ENCODE assay signal across 10 cellular contexts in genomic region chr15:89136818-89137772, GRCh38. TPM values are rescaled to one million over a fixed set of nuclear protein-coding genes. Genes with fewer than 3 reads are reported as not detected.
DNase-seq lines count a peak whose midpoint lies in the region; ATAC-seq and TF ChIP-seq lines count a peak whose summit lies in the region.
"Had no signal": no experiment of that assay in that cellular context is flagged by ENCODE, and none has a peak within 500 bp of the region (broad histone marks: within the 10 kb centered on the region; RNA-seq: fewer than 3 reads in every experiment).

No MANE protein-coding gene starts in this region.

- no peak for TF ChIP-seq CTCF in heart right ventricle (IDR thresholded peaks at IDR 0.05)
- TF ChIP-seq CTCF in RWPE1 (conservative IDR thresholded peaks at IDR 0.05; ENCODE audit: low read depth) = no peak

- no peak overlapping the region for H3K27ac ChIP-seq in CD4-positive, CD25-positive, alpha-beta regulatory T cell (ENCODE audit: insufficient read depth, low read length, poor library complexity, severe bottlenecking)
- H3K27ac ChIP-seq in heart right ventricle = peak overlapping the region; percentile 51 to 88 (median 81)
- peak overlapping the region; percentile 2 for H3K27ac ChIP-seq in rectal smooth muscle tissue (ENCODE audit: low read depth, low read length)
- no peak overlapping the region for H3K27ac ChIP-seq in RWPE1

- peaks cover 27% of the 10 kb centered on the region for H3K36me3 Mint-ChIP-seq in CD4-positive, CD25-positive, alpha-beta regulatory T cell
- H3K36me3 Mint-ChIP-seq in activated naive CD8-positive, alpha-beta T cell treated with anti-CD3 and anti-CD28 coated beads, Interleukin-2, amount 50 U/mL, for 24 hours (ENCODE audit: low read depth) = peaks cover 17% of the 10 kb centered on the region

- H3K9ac ChIP-seq in rectal smooth muscle tissue (ENCODE audit: low read length) = no peak overlapping the region

- H3K4me3 Mint-ChIP-seq in CD4-positive, CD25-positive, alpha-beta regulatory T cell = no peak overlapping the region
- H3K4me3 Mint-ChIP-seq in activated naive CD8-positive, alpha-beta T cell treated with anti-CD3 and anti-CD28 coated beads, Interleukin-2, amount 50 U/mL, for 24 hours = no peak overlapping the region

- H3K9me3 ChIP-seq in CD4-positive, CD25-positive, alpha-beta regulatory T cell (ENCODE audit: control insufficient read depth in 2 of 2, low read length in 2 of 2) = no peaks in the 10 kb centered on the region
- no peaks in the 10 kb centered on the region for H3K9me3 ChIP-seq in heart right ventricle

- H3K36me3 ChIP-seq in CD4-positive, CD25-positive, alpha-beta regulatory T cell (ENCODE audit: control insufficient read depth, insufficient read depth, low read length) = peaks cover 10% of the 10 kb centered on the region
- H3K36me3 ChIP-seq in heart right ventricle (peaks cover 0 to 26% (median 0%) of the 10 kb centered on the region in 9 donors), rectal smooth muscle tissue (ENCODE audit: control insufficient read depth, insufficient read depth, low read length) (peaks cover 4% of the 10 kb centered on the region)

- ATAC-seq in CD4-positive, CD25-positive, alpha-beta regulatory T cell (ENCODE audit: low read depth in 2 of 2) = no peak
- ATAC-seq in activated naive CD8-positive, alpha-beta T cell treated with anti-CD3 and anti-CD28 coated beads, Interleukin-2, amount 50 U/mL, for 24 hours = peak; percentile 58
- peak; percentile 36 to 94 (median 84) for ATAC-seq in heart right ventricle

- H3K27me3 ChIP-seq in CD4-positive, CD25-positive, alpha-beta regulatory T cell (ENCODE audit: control insufficient read depth, insufficient read depth, low read length) = no peaks in the 10 kb centered on the region
- H3K27me3 ChIP-seq in heart right ventricle = no peaks in the 10 kb centered on the region
- no peaks in the 10 kb centered on the region for H3K27me3 ChIP-seq in rectal smooth muscle tissue (ENCODE audit: control insufficient read depth, insufficient read depth, low read length)

- H3K27ac Mint-ChIP-seq in CD4-positive, CD25-positive, alpha-beta regulatory T cell = peak overlapping the region; percentile 4 to 75 (median 16)
- H3K27ac Mint-ChIP-seq in activated naive CD8-positive, alpha-beta T cell treated with anti-CD3 and anti-CD28 coated beads, Interleukin-2, amount 50 U/mL, for 24 hours = peak overlapping the region; percentile 8

- CTCF ChIA-PET in RWPE1 (lab: Yijun Ruan, JAX) = no interaction called here

- 26 to 34% methylated on average over 11 of the region's 11 CpGs for WGBS in heart right ventricle, 2 donors

- POLR2A ChIA-PET in RWPE1 (lab: Yijun Ruan, JAX; ENCODE audit: low non-redundant PET) = no interaction called here

- peaks cover 11 to 32% (median 24%) of the 10 kb centered on the region in 4 donors for H3K4me1 Mint-ChIP-seq in CD4-positive, CD25-positive, alpha-beta regulatory T cell
- peaks cover 50% of the 10 kb centered on the region for H3K4me1 Mint-ChIP-seq in activated naive CD8-positive, alpha-beta T cell treated with anti-CD3 and anti-CD28 coated beads, Interleukin-2, amount 50 U/mL, for 24 hours

- peak in 1 of 3 donors; percentile 22 for DNase-seq in CD4-positive, CD25-positive, alpha-beta regulatory T cell
- peak; percentile 14 for DNase-seq in activated naive CD8-positive, alpha-beta T cell treated with anti-CD3 and anti-CD28 coated beads, Interleukin-2, amount 50 U/mL, for 24 hours
- DNase-seq in heart right ventricle (peak; percentile 43 to 74), RWPE1 (ENCODE audit: low spot score) (no peak), NCI-H524 treated with DMSO at 0.1 percent for 48 hours (lab: John Stamatoyannopoulos, UW) (no peak), activated T-cell treated with anti-CD3 and anti-CD28 coated beads for 4 hours (no peak), DMS114 treated with DMSO at 0.1 percent for 48 hours (lab: John Stamatoyannopoulos, UW; ENCODE audit: unreplicated experiment) (no peak)
- DNase-seq: activated CD4-positive, alpha-beta T cell treated with anti-CD3 and anti-CD28 coated beads for 4 hours; COR-L47 had no signal

- intact Hi-C loops in heart right ventricle (cut with DNase I) = loop anchor here in 6 of 10 donors (2.0 to 5.0 kb wide), 6 partner anchors 35 to 50 kb away; partner anchors contain the start of gene ABHD2 (in 3 of the 6)

- H3K4me1 ChIP-seq in CD4-positive, CD25-positive, alpha-beta regulatory T cell (ENCODE audit: control insufficient read depth, insufficient read depth, low read length, poor library complexity, severe bottlenecking) = no peaks in the 10 kb centered on the region
- H3K4me1 ChIP-seq in heart right ventricle (peaks cover 32 to 98% (median 87%) of the 10 kb centered on the region in 9 donors), rectal smooth muscle tissue (ENCODE audit: control insufficient read depth, insufficient read depth, low read length) (peaks cover 11% of the 10 kb centered on the region)

- no peak overlapping the region for H3K4me3 ChIP-seq in CD4-positive, CD25-positive, alpha-beta regulatory T cell (ENCODE audit: low read depth, low read length)
- no peak overlapping the region for H3K4me3 ChIP-seq in heart right ventricle
- no peak overlapping the region for H3K4me3 ChIP-seq in rectal smooth muscle tissue (ENCODE audit: low read length)

- no peaks in the 10 kb centered on the region for H3K9me3 Mint-ChIP-seq in CD4-positive, CD25-positive, alpha-beta regulatory T cell
- H3K9me3 Mint-ChIP-seq in activated naive CD8-positive, alpha-beta T cell treated with anti-CD3 and anti-CD28 coated beads, Interleukin-2, amount 50 U/mL, for 24 hours = no peaks in the 10 kb centered on the region

- H3K27me3 Mint-ChIP-seq in CD4-positive, CD25-positive, alpha-beta regulatory T cell = no peaks in the 10 kb centered on the region
- H3K27me3 Mint-ChIP-seq in activated naive CD8-positive, alpha-beta T cell treated with anti-CD3 and anti-CD28 coated beads, Interleukin-2, amount 50 U/mL, for 24 hours = no peaks in the 10 kb centered on the region

RNA-seq across cellular contexts. Expression of gene ABHD2, which starts 48.8 kb away (rescaled TPM):
- 67.8 TPM for total RNA-seq in CD4-positive, CD25-positive, alpha-beta regulatory T cell
- polyA plus RNA-seq in CD4-positive, CD25-positive, alpha-beta regulatory T cell = 10 to 100 TPM; 18.7 to 30.2 (median 21.2) TPM
- total RNA-seq in heart right ventricle = 100 to 1,000 TPM in 8 of 10 donors, 10 to 100 TPM in 2; 74.9 to 201 (median 123) TPM
- polyA plus RNA-seq in heart right ventricle = 10 to 100 TPM in 1 of 2 donors, 1 to 10 TPM in 1; 9.1 to 41.6 TPM

Comparison
In these comparisons a context has a peak if more than half of its experiments do, and no peak if none do; other contexts are left out.
1. ATAC-seq: peak in activated naive CD8-positive, alpha-beta T cell treated with anti-CD3 and anti-CD28 coated beads, Interleukin-2, amount 50 U/mL, for 24 hours (single experiment) and heart right ventricle (8 of 8); none in CD4-positive, CD25-positive, alpha-beta regulatory T cell (0 of 2).
2. DNase-seq: peak in activated naive CD8-positive, alpha-beta T cell treated with anti-CD3 and anti-CD28 coated beads, Interleukin-2, amount 50 U/mL, for 24 hours (single experiment) and heart right ventricle (2 of 2); none in RWPE1 (single experiment), NCI-H524 treated with DMSO at 0.1 percent for 48 hours (single experiment), activated T-cell treated with anti-CD3 and anti-CD28 coated beads for 4 hours (single experiment) and DMS114 treated with DMSO at 0.1 percent for 48 hours (single experiment).
3. H3K27ac ChIP-seq: peak in heart right ventricle (10 of 10) and rectal smooth muscle tissue (single experiment); none in CD4-positive, CD25-positive, alpha-beta regulatory T cell (single experiment) and RWPE1 (single experiment).